ENCODE assay signal across 9 cellular contexts in genomic region chr17:35766903-35767510, GRCh38. TPM values are rescaled to one million over a fixed set of nuclear protein-coding genes. Genes with fewer than 3 reads are reported as not detected.
DNase-seq lines count a peak whose midpoint lies in the region; ATAC-seq and TF ChIP-seq lines count a peak whose summit lies in the region.
"Had no signal": no experiment of that assay in that cellular context is flagged by ENCODE, and none has a peak within 500 bp of the region (broad histone marks: within the 10 kb centered on the region; RNA-seq: fewer than 3 reads in every experiment).

No MANE protein-coding gene starts in this region.

- H3K79me2 ChIP-seq in Loucy (ENCODE audit: insufficient read depth, low read length) = no peaks in the 10 kb centered on the region

- TF ChIP-seq POLR2A in adrenal gland (IDR thresholded peaks at IDR 0.05) = no peak

- 32 to 41% (median 37%) methylated on average over 7 of the region's 7 CpGs for WGBS in adrenal gland, 4 donors

- no peak overlapping the region for H2AFZ ChIP-seq in Loucy (ENCODE audit: low read length)

- H3F3A ChIP-seq in Loucy (ENCODE audit: low read depth) = no peaks in the 10 kb centered on the region

- H3K36me3 ChIP-seq in Loucy (ENCODE audit: insufficient read depth, low read length) = no peaks in the 10 kb centered on the region
- H3K36me3 ChIP-seq in adrenal gland (replicated peaks in 1 of 2) = no peaks in the 10 kb centered on the region

- H3K4me1 ChIP-seq in Loucy (ENCODE audit: insufficient read depth, low read length, poor library complexity, severe bottlenecking) (peaks cover 6% of the 10 kb centered on the region), adrenal gland (replicated peaks in 1 of 2) (peaks cover 5 to 11% of the 10 kb centered on the region in 2 donors)

- H4K20me1 ChIP-seq in Loucy (ENCODE audit: insufficient read depth, low read length, poor library complexity, severe bottlenecking) = no peaks in the 10 kb centered on the region

- intact Hi-C loops in adrenal gland (cut with DNase I) = loop anchor here in 1 of 2 donors (5.0 kb wide), 1 partner anchor 40 kb away; the partner anchor contains the start of gene TAF15

- H3K9ac ChIP-seq in Loucy (ENCODE audit: low read depth, low read length, poor library complexity, severe bottlenecking) = no peak overlapping the region

- no peaks in the 10 kb centered on the region for H3K9me3 ChIP-seq in Loucy (ENCODE audit: insufficient read depth, low read depth, low read length)
- no peaks in the 10 kb centered on the region for H3K9me3 ChIP-seq in adrenal gland (replicated peaks in 1 of 3)

- H3K9me2 ChIP-seq in Loucy (replicated peaks; ENCODE audit: low read depth, low read length) = no peaks in the 10 kb centered on the region

- peak; percentile 11 to 56 for DNase-seq in NCI-H446 (lab: John Stamatoyannopoulos, UW)
- no peak for DNase-seq in NCI-H446 treated with DMSO at 0.1 percent for 48 hours (lab: John Stamatoyannopoulos, UW)
- peak; percentile 55 to 73 (median 69) for DNase-seq in adrenal gland
- peak; percentile 15 for DNase-seq in kidney glomerular epithelial cell (lab: John Stamatoyannopoulos, UW)
- no peak for DNase-seq in T-helper 1 cell
- no peak for DNase-seq in activated CD8-positive, alpha-beta memory T cell treated with anti-CD3 and anti-CD28 coated beads, Interleukin-2, amount 50 U/mL, for 48 hours

- H3K27me3 ChIP-seq in Loucy (ENCODE audit: insufficient read depth, low read length, poor library complexity, severe bottlenecking) (no peaks in the 10 kb centered on the region), adrenal gland (no peaks in the 10 kb centered on the region)

- TF ChIP-seq CTCF in Loucy (conservative IDR thresholded peaks at IDR 0.05; ENCODE audit: low read length) (peak; percentile 73), adrenal gland (IDR thresholded peaks at IDR 0.05) (peak; percentile 34 to 73 (median 66))

- ATAC-seq in HG03175 (IDR thresholded peaks at IDR 0.05; ENCODE audit: unreplicated experiment) = no peak

- no peak overlapping the region for H3K27ac ChIP-seq in adrenal gland

- H3K4me3 ChIP-seq in Loucy (ENCODE audit: low read length, poor library complexity, severe bottlenecking) (no peak overlapping the region), adrenal gland (no peak overlapping the region)

- no peak overlapping the region for H3K4me2 ChIP-seq in Loucy (ENCODE audit: low read depth, low read length, poor library complexity, severe bottlenecking)

RNA-seq across cellular contexts. Expression of gene C17orf50, which starts 6.3 kb away (rescaled TPM):
- under 1 TPM in 1 of 8 donors, not detected in 7; 0.83 TPM for total RNA-seq in adrenal gland
- under 1 TPM in 2 of 3 donors, not detected in 1; 0.07 to 0.24 TPM for polyA plus RNA-seq in adrenal gland
- total RNA-seq: activated CD8-positive, alpha-beta memory T cell treated with anti-CD3 and anti-CD28 coated beads for 36 hours had no signal

RNA-seq across cellular contexts. Expression of gene GAS2L2, which starts 14.0 kb away (rescaled TPM):
- under 1 TPM in 2 of 8 donors, not detected in 6; 0.08 to 0.22 TPM for total RNA-seq in adrenal gland
- under 1 TPM in 2 of 3 donors, not detected in 1; 0.08 to 0.10 TPM for polyA plus RNA-seq in adrenal gland

RNA-seq across cellular contexts. Expression of gene MMP28, which starts 28.4 kb away (rescaled TPM):
- total RNA-seq in adrenal gland = 10 to 100 TPM in 1 of 8 donors, 1 to 10 TPM in 7; 1.8 to 11.1 (median 5.2) TPM
- polyA plus RNA-seq in adrenal gland = 1 to 10 TPM in 2 of 3 donors, under 1 TPM in 1; 0.97 to 7.4 (median 4.3) TPM
- total RNA-seq: activated CD8-positive, alpha-beta memory T cell treated with anti-CD3 and anti-CD28 coated beads for 36 hours had no signal

RNA-seq across cellular contexts. Expression of gene RASL10B, which starts 35.6 kb away (rescaled TPM):
- total RNA-seq in adrenal gland = 1 to 10 TPM; 1.1 to 8.1 (median 3.0) TPM
- 1 to 10 TPM; 1.4 to 1.7 (median 1.5) TPM for polyA plus RNA-seq in adrenal gland

RNA-seq across cellular contexts. Expression of gene TAF15, which starts 42.3 kb away (rescaled TPM):
- total RNA-seq in adrenal gland = 100 to 1,000 TPM in 4 of 8 donors, 10 to 100 TPM in 4; 27.8 to 153 (median 103) TPM
- polyA plus RNA-seq in adrenal gland = 100 to 1,000 TPM; 143 to 213 (median 199) TPM

Comparison
In these comparisons a context has a peak if more than half of its experiments do, and no peak if none do; other contexts are left out.
1. DNase-seq: peak in NCI-H446 (2 of 2), adrenal gland (7 of 7) and kidney glomerular epithelial cell (single experiment); none in NCI-H446 treated with DMSO at 0.1 percent for 48 hours (single experiment), T-helper 1 cell (0 of 5) and activated CD8-positive, alpha-beta memory T cell treated with anti-CD3 and anti-CD28 coated beads, Interleukin-2, amount 50 U/mL, for 48 hours (single experiment).